ENCODE assay signal across 1 cellular context in the genomic region with DNA sequence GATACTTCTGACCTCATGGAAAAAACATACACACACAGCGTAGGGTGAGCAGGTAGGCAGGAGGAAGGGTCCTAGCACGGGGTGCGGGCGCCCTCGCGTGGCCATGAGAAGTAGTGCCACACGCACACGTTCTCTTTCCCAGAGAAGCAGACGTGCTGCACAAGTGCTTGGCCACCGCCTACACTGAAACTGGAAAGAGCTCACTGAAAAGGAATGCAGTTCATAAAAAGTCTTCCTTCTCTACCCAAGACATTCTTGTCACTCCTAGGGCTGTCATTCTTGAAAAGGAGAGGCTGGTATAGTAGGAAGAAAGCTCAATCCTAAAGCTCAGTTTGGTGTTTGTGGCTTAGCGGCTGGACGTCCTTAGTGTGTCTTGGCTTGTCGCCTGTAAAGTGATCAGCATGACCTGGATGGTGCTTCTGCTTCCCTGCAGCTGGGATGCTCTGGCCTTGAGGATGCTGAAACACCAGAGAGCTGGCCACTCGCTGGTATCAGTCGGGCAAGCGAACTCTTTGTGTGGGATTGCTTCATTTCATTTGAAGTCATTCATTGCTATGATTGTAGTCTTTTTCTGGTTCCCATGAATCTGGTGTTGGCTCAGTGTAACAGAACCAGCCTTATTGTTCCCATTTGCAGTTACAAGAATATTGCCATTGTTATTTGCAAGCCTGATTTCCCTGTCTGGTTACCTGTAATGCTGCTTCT.
TF ChIP-seq lines count a peak whose summit lies in the region.

No MANE protein-coding gene starts in this region.

TF ChIP-seq in GM12878, 131 proteins besides CTCF, POLR2A, EP300 and RAD21 (continued from another document):
- TF ChIP-seq, protein P1, sequence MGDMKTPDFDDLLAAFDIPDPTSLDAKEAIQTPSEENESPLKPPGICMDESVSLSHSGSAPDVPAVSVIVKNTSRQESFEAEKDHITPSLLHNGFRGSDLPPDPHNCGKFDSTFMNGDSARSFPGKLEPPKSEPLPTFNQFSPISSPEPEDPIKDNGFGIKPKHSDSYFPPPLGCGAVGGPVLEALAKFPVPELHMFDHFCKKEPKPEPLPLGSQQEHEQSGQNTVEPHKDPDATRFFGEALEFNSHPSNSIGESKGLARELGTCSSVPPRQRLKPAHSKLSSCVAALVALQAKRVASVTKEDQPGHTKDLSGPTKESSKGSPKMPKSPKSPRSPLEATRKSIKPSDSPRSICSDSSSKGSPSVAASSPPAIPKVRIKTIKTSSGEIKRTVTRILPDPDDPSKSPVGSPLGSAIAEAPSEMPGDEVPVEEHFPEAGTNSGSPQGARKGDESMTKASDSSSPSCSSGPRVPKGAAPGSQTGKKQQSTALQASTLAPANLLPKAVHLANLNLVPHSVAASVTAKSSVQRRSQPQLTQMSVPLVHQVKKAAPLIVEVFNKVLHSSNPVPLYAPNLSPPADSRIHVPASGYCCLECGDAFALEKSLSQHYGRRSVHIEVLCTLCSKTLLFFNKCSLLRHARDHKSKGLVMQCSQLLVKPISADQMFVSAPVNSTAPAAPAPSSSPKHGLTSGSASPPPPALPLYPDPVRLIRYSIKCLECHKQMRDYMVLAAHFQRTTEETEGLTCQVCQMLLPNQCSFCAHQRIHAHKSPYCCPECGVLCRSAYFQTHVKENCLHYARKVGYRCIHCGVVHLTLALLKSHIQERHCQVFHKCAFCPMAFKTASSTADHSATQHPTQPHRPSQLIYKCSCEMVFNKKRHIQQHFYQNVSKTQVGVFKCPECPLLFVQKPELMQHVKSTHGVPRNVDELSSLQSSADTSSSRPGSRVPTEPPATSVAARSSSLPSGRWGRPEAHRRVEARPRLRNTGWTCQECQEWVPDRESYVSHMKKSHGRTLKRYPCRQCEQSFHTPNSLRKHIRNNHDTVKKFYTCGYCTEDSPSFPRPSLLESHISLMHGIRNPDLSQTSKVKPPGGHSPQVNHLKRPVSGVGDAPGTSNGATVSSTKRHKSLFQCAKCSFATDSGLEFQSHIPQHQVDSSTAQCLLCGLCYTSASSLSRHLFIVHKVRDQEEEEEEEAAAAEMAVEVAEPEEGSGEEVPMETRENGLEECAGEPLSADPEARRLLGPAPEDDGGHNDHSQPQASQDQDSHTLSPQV (IDR thresholded peaks at IDR 0.05) = peak; percentile 46; the same call in 1 of the 2 replicates
- TF ChIP-seq SMC3 (IDR thresholded peaks at IDR 0.05; ENCODE audit: borderline replicate concordance, low read length) = peak; percentile 85
- 0 out of 2 replicates have a peak, but pooled peaks have one; percentile 29 for TF ChIP-seq LARP7 (IDR thresholded peaks at IDR 0.05)
- 0 out of 2 replicates have a peak, but pooled peaks have one; percentile 9 for TF ChIP-seq MXI1 (IDR thresholded peaks at IDR 0.05; ENCODE audit: low read depth, low read length)
